28 cellular contexts compared by ENCODE assay signal in genomic region chr3:171569571-171570132, GRCh38.
DNase-seq lines count a peak whose midpoint lies in the region; ATAC-seq, FAIRE-seq and TF ChIP-seq lines count a peak whose summit lies in the region.
"Had no signal": no experiment of that assay in that cellular context is flagged by ENCODE, and none has a peak within 500 bp of the region (broad histone marks: within the 10 kb centered on the region; RNA-seq: fewer than 3 reads in every experiment).

No MANE protein-coding gene starts in this region.

- TF ChIP-seq CTCF in A549 (IDR thresholded peaks at IDR 0.05) (no peak), lower lobe of right lung (IDR thresholded peaks at IDR 0.05) (no peak), D721Med (IDR thresholded peaks at IDR 0.05; ENCODE audit: insufficient read depth, missing control alignments) (no peak)

- DNase-seq in A549 (ENCODE audit: low read depth in 1 of 2, low spot score in 1 of 2), result peak; percentile 6 to 8
- DNase-seq in HCEC 1CT, result peak; percentile 10
- DNase-seq in SK-MEL-5 (ENCODE audit: low read depth, low spot score), result peak; percentile 97
- no peak for DNase-seq in lower lobe of right lung
- no peak for DNase-seq in D721Med (ENCODE audit: insufficient read length, low spot score)
- DNase-seq in cerebellar cortex (ENCODE audit: low spot score), result no peak
- DNase-seq: activated CD4-positive, alpha-beta T cell treated with anti-CD3 and anti-CD28 coated beads, Interleukin-2, amount 50 U/mL, for 4 hours; activated gamma-delta T cell treated with Interleukin-2 at 50 U/mL for 16 hours; adrenal gland; DMS153; erythroblast; GF-D8; H7; kidney glomerular epithelial cell; naive thymus-derived CD4-positive, alpha-beta T cell; NCI-H1436 treated with DMSO at 0.1 percent for 48 hours; ovary; right cardiac atrium; SIG-M5; stimulated activated CD4-positive, alpha-beta T cell treated with anti-CD3 and anti-CD28 coated beads, Interleukin-15, amount 100 ng/mL, for 24 hours; substantia nigra; WERI-Rb-1 had no signal

- CTCF ChIA-PET in A549 (lab: Yijun Ruan, JAX), result interaction anchor here (0.9 kb wide), 1 partner anchor 608 kb away, joined by 4 read pairs; no protein-coding TSS in a partner anchor

- POLR2A ChIA-PET in A549 (lab: Yijun Ruan, JAX), result no interaction called here

- 73% methylated on average over 7 of the region's 7 CpGs for WGBS in A549 (ENCODE audit: missing lambda C conversion rate)

- H3K36me3 ChIP-seq in lower lobe of right lung, result no peaks in the 10 kb centered on the region
- H3K36me3 ChIP-seq: adrenal gland, ovary, WERI-Rb-1 had no signal

- no peaks in the 10 kb centered on the region for H3K9me3 ChIP-seq in A549
- H3K9me3 ChIP-seq in lower lobe of right lung, result no peaks in the 10 kb centered on the region
- H3K9me3 ChIP-seq: adrenal gland, ovary had no signal

- H3K4me1 ChIP-seq in A549 (peaks cover 18% of the 10 kb centered on the region), lower lobe of right lung (peaks cover 19% of the 10 kb centered on the region)

- FAIRE-seq in A549 (lab: Jason Lieb, UNC) (no peak), D721Med (lab: Jason Lieb, UNC) (no peak)
- FAIRE-seq: bronchial epithelial cell, GM12891, GM19239, urothelium cell line had no signal

- TF ChIP-seq RAD21 in A549 (conservative IDR thresholded peaks at IDR 0.05 in 1 of 2, IDR thresholded peaks at IDR 0.05 in 1 of 2), result no peak

- intact Hi-C loops in lower lobe of right lung (cut with DNase I), result loop anchor here (5.0 kb wide), 1 partner anchor 602 kb away; no protein-coding TSS in a partner anchor

- no peak for TF ChIP-seq EP300 in A549 (IDR thresholded peaks at IDR 0.05)

- H3K4me3 ChIP-seq in A549 (no peak overlapping the region), lower lobe of right lung (no peak overlapping the region)
- H3K4me3 ChIP-seq: adrenal gland, ovary had no signal

- in situ Hi-C loops in SK-MEL-5 (cut with HindIII; ENCODE audit: low pct_unique_long_range_greater_than_20kb, low sequenced_read_pairs), result no loop called here

- no peaks in the 10 kb centered on the region for H3K27me3 ChIP-seq in lower lobe of right lung (ENCODE audit: low read depth)
- H3K27me3 ChIP-seq: adrenal gland, ovary had no signal

- TF ChIP-seq POLR2A in A549 (IDR thresholded peaks at IDR 0.05; ENCODE audit: low read length), result no peak

- ATAC-seq in A549, result peak; percentile 54 to 71; a peak in 4 of 6 replicates
- ATAC-seq in lower lobe of right lung, result peak; percentile 45 to 72
- no peak for ATAC-seq in GM19463 (IDR thresholded peaks at IDR 0.05; ENCODE audit: unreplicated experiment)
- no peak for ATAC-seq in GM21786 (IDR thresholded peaks at IDR 0.05; ENCODE audit: unreplicated experiment)
- ATAC-seq: naive thymus-derived CD4-positive, alpha-beta T cell; right cardiac atrium had no signal

- H3K27ac ChIP-seq in A549 (no peak overlapping the region), lower lobe of right lung (no peak overlapping the region)
- H3K27ac ChIP-seq: adrenal gland, ovary, WERI-Rb-1 had no signal

- no peak overlapping the region for H3K4me2 ChIP-seq in A549

TF ChIP-seq in A549, 52 proteins besides CTCF, POLR2A, EP300 and RAD21:
- TF ChIP-seq HDAC2 (IDR thresholded peaks at IDR 0.05) (no peak), HMGXB4 (CRISPR knock-in tag; IDR thresholded peaks at IDR 0.05; ENCODE audit: borderline replicate concordance) (no peak), FOSB (CRISPR knock-in tag; IDR thresholded peaks at IDR 0.05) (no peak), ESRRA (IDR thresholded peaks at IDR 0.05; ENCODE audit: borderline replicate concordance, low read length) (no peak), KDM1A (IDR thresholded peaks at IDR 0.05; ENCODE audit: low read depth) (no peak), ATOH8 (CRISPR knock-in tag; IDR thresholded peaks at IDR 0.05; ENCODE audit: low read depth) (no peak), ZFP36 (IDR thresholded peaks at IDR 0.05; ENCODE audit: borderline replicate concordance, partially characterized antibody) (no peak), PHF8 (IDR thresholded peaks at IDR 0.05; ENCODE audit: borderline replicate concordance, low read depth) (no peak), JUN (IDR thresholded peaks at IDR 0.05) (no peak), MAFK (IDR thresholded peaks at IDR 0.05; ENCODE audit: partially characterized antibody) (no peak), EHMT2 (IDR thresholded peaks at IDR 0.05; ENCODE audit: low read depth) (no peak), RCOR1 (IDR thresholded peaks at IDR 0.05; ENCODE audit: low read depth, low read length) (no peak), RNF2 (IDR thresholded peaks at IDR 0.05; ENCODE audit: borderline replicate concordance, low read depth) (no peak), CEBPB (IDR thresholded peaks at IDR 0.05) (no peak), RARB (CRISPR knock-in tag; IDR thresholded peaks at IDR 0.05) (no peak), NFE2L2 (conservative IDR thresholded peaks at IDR 0.05; ENCODE audit: low read length) (no peak), KDM5A (IDR thresholded peaks at IDR 0.05) (no peak), MAX (IDR thresholded peaks at IDR 0.05) (no peak)

Comparison
In these comparisons a context has a peak if more than half of its experiments do, and no peak if none do; other contexts are left out.
1. ATAC-seq: peak in A549 (2 of 2) and lower lobe of right lung (2 of 2); none in GM19463 (single experiment) and GM21786 (single experiment).
2. DNase-seq: peak in A549 (2 of 2), HCEC 1CT (single experiment) and SK-MEL-5 (single experiment); none in lower lobe of right lung (single experiment), D721Med (single experiment) and cerebellar cortex (single experiment).